In the genomic region with DNA sequence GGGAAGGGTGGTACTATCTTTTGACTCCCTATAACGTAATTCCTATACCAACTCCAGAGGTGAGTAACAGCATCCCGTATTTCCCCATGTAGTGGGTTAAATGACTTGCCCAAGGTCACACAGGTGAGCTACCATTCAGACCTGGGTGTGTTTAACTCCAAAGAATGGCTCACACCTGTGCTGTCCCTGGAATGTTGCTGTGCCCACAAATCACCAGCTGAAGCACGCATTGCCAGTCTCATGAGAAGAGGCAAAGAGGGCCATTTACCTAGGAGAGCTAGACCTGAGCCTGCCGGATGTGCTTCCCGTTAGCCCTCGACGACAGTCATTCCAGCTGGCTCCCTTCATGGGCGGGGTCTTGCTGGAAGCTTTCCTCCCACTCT, we compare ENCODE assay signal across 16 cellular contexts.
A peak's percentile ranks its signal among the peaks of the same experiment; 100 is the strongest.
DNase-seq lines count a peak whose midpoint lies in the region; TF ChIP-seq lines count a peak whose summit lies in the region.
"Had no signal": no experiment of that assay in that cellular context is flagged by ENCODE, and none has a peak within 500 bp of the region (broad histone marks: within the 10 kb centered on the region; RNA-seq: fewer than 3 reads in every experiment).

No MANE protein-coding gene starts in this region.

- no TSS peak for BruUV-seq in Calu3 (replicated peaks; lab: Mats Ljungman, UMichigan)

- H3K4me3 Mint-ChIP-seq in Calu3 (ENCODE audit: low read depth, unreplicated experiment): no peak overlapping the region
- no peak overlapping the region for H3K4me3 Mint-ChIP-seq in progenitor cell of endocrine pancreas (ENCODE audit: low read depth)
- H3K4me3 Mint-ChIP-seq: B cell; T-helper 2 cell treated with Interferon-gamma antibody and Interleukin-4, amounts not matched to agents 5 μg/mL and 100 μg/mL, for 36 hours had no signal

- no peaks in the 10 kb centered on the region for H3K4me1 ChIP-seq in smooth muscle cell (ENCODE audit: low read depth)
- H3K4me1 ChIP-seq: Peyer's patch, SJCRH30 had no signal

- no peaks in the 10 kb centered on the region for H4K20me1 ChIP-seq in smooth muscle cell (ENCODE audit: low read depth)

- DNase-seq in Calu3 (peak; percentile 16), NCI-H510A treated with DMSO at 0.1 percent for 48 hours (lab: John Stamatoyannopoulos, UW) (peak; percentile 76), epithelial cell of esophagus (ENCODE audit: low read depth) (peak; percentile 32), smooth muscle cell (lab: John Stamatoyannopoulos, UW; ENCODE audit: unreplicated experiment) (no peak), progenitor cell of endocrine pancreas (ENCODE audit: low spot score, unreplicated experiment) (no peak), medulla oblongata (ENCODE audit: extremely low spot score) (no peak)
- DNase-seq: GDM1, GOT3, MM.1S, NCI-H1105, NCI-H187 treated with DMSO at 0.1 percent for 48 hours, Peyer's patch, SJCRH30 had no signal

- H3K36me3 ChIP-seq in smooth muscle cell (ENCODE audit: low read depth): no peaks in the 10 kb centered on the region
- H3K36me3 ChIP-seq: Peyer's patch, SJCRH30 had no signal

- no peak for TF ChIP-seq CTCF in C4-2B (conservative IDR thresholded peaks at IDR 0.05)
- no peak for TF ChIP-seq CTCF in Calu3 (IDR thresholded peaks at IDR 0.05; ENCODE audit: unreplicated experiment)
- no peak for TF ChIP-seq CTCF in epithelial cell of esophagus (IDR thresholded peaks at IDR 0.05; ENCODE audit: insufficient read depth, low read depth, low read length, missing control alignments)
- no peak for TF ChIP-seq CTCF in smooth muscle cell (IDR thresholded peaks at IDR 0.05; ENCODE audit: borderline replicate concordance, insufficient read depth, poor library complexity, severe bottlenecking)
- no peak for TF ChIP-seq CTCF in progenitor cell of endocrine pancreas (IDR thresholded peaks at IDR 0.05; ENCODE audit: unreplicated experiment)

- H3K27ac Mint-ChIP-seq in Calu3 (ENCODE audit: unreplicated experiment): no peak overlapping the region
- H3K27ac Mint-ChIP-seq in progenitor cell of endocrine pancreas: no peak overlapping the region
- H3K27ac Mint-ChIP-seq: B cell; T-helper 2 cell treated with Interferon-gamma antibody and Interleukin-4, amounts not matched to agents 5 μg/mL and 100 μg/mL, for 36 hours had no signal

- WGBS in smooth muscle cell (ENCODE audit: low lambda C conversion rate): 69% methylated on average over 8 of the region's 8 CpGs

- H3K27me3 ChIP-seq in smooth muscle cell (ENCODE audit: low read depth): no peaks in the 10 kb centered on the region
- H3K27me3 ChIP-seq: Peyer's patch, SJCRH30 had no signal

- H3K36me3 Mint-ChIP-seq in Calu3 (ENCODE audit: insufficient read depth, unreplicated experiment) (peaks cover 5% of the 10 kb centered on the region), progenitor cell of endocrine pancreas (ENCODE audit: insufficient read depth) (no peaks in the 10 kb centered on the region)

- no peak overlapping the region for H3K4me2 ChIP-seq in smooth muscle cell

- no peaks in the 10 kb centered on the region for H3K79me2 ChIP-seq in smooth muscle cell (ENCODE audit: low read depth)

- no peaks in the 10 kb centered on the region for H3F3A ChIP-seq in smooth muscle cell (ENCODE audit: low read depth)

- H3K9me3 ChIP-seq in smooth muscle cell (replicated peaks; ENCODE audit: low read depth): peaks cover 3% of the 10 kb centered on the region
- H3K9me3 ChIP-seq: SJCRH30 had no signal

- H3K9ac ChIP-seq in smooth muscle cell (ENCODE audit: low read depth): no peak overlapping the region

- H2AFZ ChIP-seq in smooth muscle cell (ENCODE audit: low read depth): no peak overlapping the region

- H3K4me3 ChIP-seq in epithelial cell of esophagus (ENCODE audit: low read length) (no peak overlapping the region), smooth muscle cell (no peak overlapping the region)
- H3K4me3 ChIP-seq: Peyer's patch, SJCRH30 had no signal

- H3K27ac ChIP-seq in C4-2B (peak overlapping the region; percentile 85), smooth muscle cell (ENCODE audit: low read depth) (no peak overlapping the region)
- H3K27ac ChIP-seq: Peyer's patch, SJCRH30 had no signal

- H3K27me3 Mint-ChIP-seq in Calu3 (ENCODE audit: unreplicated experiment) (peaks cover 98% of the 10 kb centered on the region), progenitor cell of endocrine pancreas (peaks cover 35% of the 10 kb centered on the region)

- H3K4me1 Mint-ChIP-seq in Calu3 (ENCODE audit: low read depth, unreplicated experiment) (peaks cover 9% of the 10 kb centered on the region), progenitor cell of endocrine pancreas (ENCODE audit: low read depth) (peaks cover 2% of the 10 kb centered on the region)
- H3K4me1 Mint-ChIP-seq: B cell had no signal

- peaks cover 4% of the 10 kb centered on the region for H3K9me3 Mint-ChIP-seq in Calu3 (ENCODE audit: low read depth, unreplicated experiment)
- H3K9me3 Mint-ChIP-seq in progenitor cell of endocrine pancreas (ENCODE audit: low read depth): peaks cover 11% of the 10 kb centered on the region

- intact Hi-C loops in Calu3 (cut with micrococcal nuclease; ENCODE audit: unreplicated experiment): no loop called here

- CTCF ChIA-PET in Calu3 (lab: Charles Lee): interaction anchor here (0.6 kb wide), 1 partner anchor 974 kb away, joined by 6 read pairs; no protein-coding TSS in a partner anchor

Comparison
In these comparisons a context has a peak if more than half of its experiments do, and no peak if none do; other contexts are left out.
1. DNase-seq: peak in Calu3 (single experiment), NCI-H510A treated with DMSO at 0.1 percent for 48 hours (single experiment) and epithelial cell of esophagus (single experiment); none in smooth muscle cell (single experiment), progenitor cell of endocrine pancreas (single experiment) and medulla oblongata (single experiment).